ENCODE assay signal across 1 cellular context in genomic region chr13:23753523-23753922, GRCh38.
TF ChIP-seq lines count a peak whose summit lies in the region.

No MANE protein-coding gene starts in this region.

TF ChIP-seq in IMR-90, 13 proteins besides CTCF, POLR2A, EP300 and RAD21:
- TF ChIP-seq RCOR1 (IDR thresholded peaks at IDR 0.05; ENCODE audit: insufficient replicate concordance, low read length): no peak
- no peak for TF ChIP-seq CHD1 (IDR thresholded peaks at IDR 0.05; ENCODE audit: low read depth, low read length)
- no peak for TF ChIP-seq NFE2L2 (IDR thresholded peaks at IDR 0.05; ENCODE audit: low read depth, low read length)
- no peak for TF ChIP-seq MAZ (IDR thresholded peaks at IDR 0.05; ENCODE audit: borderline replicate concordance, low read depth, low read length)
- TF ChIP-seq RFX5 (IDR thresholded peaks at IDR 0.05; ENCODE audit: low read depth, low read length): no peak
- no peak for TF ChIP-seq BHLHE40 (IDR thresholded peaks at IDR 0.05; ENCODE audit: low read depth, low read length)
- TF ChIP-seq SMC3 (IDR thresholded peaks at IDR 0.05; ENCODE audit: low read depth, low read length): no peak
- TF ChIP-seq FOS (IDR thresholded peaks at IDR 0.05; ENCODE audit: low read depth, low read length): peak; percentile 32; the same call in 1 of the 2 replicates
